ENCODE assay signal across 1 cellular context in the genomic region with DNA sequence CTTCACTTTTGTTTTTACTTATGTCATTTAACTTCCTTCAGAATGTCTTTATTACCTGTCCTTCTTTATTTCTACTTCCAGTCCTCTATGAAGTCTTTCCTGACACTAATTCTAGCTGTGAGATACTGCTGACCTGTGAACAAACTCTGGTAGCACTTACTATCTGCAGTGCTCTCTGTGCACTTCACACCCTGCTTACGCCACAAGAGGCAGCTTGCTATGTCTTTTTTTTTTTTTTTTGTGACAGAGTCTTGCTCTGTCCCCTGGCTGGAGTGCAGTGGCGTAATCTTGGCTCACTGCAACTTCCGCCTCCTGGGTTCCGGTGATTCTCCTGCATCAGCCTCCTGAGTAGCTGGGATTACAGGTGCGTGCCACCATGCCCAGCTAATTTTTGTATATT.
TF ChIP-seq lines count a peak whose summit lies in the region.

No MANE protein-coding gene starts in this region.

TF ChIP-seq in HepG2, 621 proteins besides CTCF, POLR2A, EP300 and RAD21 (continues in another document):
- TF ChIP-seq ZBTB21 (CRISPR knock-in tag; IDR thresholded peaks at IDR 0.05) (peak; percentile 81; the same call in 1 of the 2 replicates), YEATS2 (CRISPR knock-in tag; IDR thresholded peaks at IDR 0.05; ENCODE audit: borderline replicate concordance) (no peak), ZNF564 (CRISPR knock-in tag; IDR thresholded peaks at IDR 0.05) (0 out of 2 replicates have a peak, but pooled peaks have one; percentile 38), SAP130 (CRISPR knock-in tag; IDR thresholded peaks at IDR 0.05; ENCODE audit: low read depth) (peak; percentile 52), MEIS2 (CRISPR knock-in tag; IDR thresholded peaks at IDR 0.05) (no peak), ZNF501 (CRISPR knock-in tag; IDR thresholded peaks at IDR 0.05) (no peak), ZNF205 (CRISPR knock-in tag; IDR thresholded peaks at IDR 0.05) (no peak), HES4 (CRISPR knock-in tag; IDR thresholded peaks at IDR 0.05; ENCODE audit: borderline replicate concordance) (no peak), MXI1 (IDR thresholded peaks at IDR 0.05; ENCODE audit: borderline replicate concordance, low read depth, low read length) (no peak), GZF1 (CRISPR knock-in tag; IDR thresholded peaks at IDR 0.05) (no peak), ATM (IDR thresholded peaks at IDR 0.05; ENCODE audit: borderline replicate concordance) (no peak), ARNT2 (CRISPR knock-in tag; IDR thresholded peaks at IDR 0.05; ENCODE audit: low read depth) (no peak), RNF2 (conservative IDR thresholded peaks at IDR 0.05; ENCODE audit: low read depth) (no peak), DR1 (CRISPR knock-in tag; IDR thresholded peaks at IDR 0.05) (no peak), ZNF891 (CRISPR knock-in tag; IDR thresholded peaks at IDR 0.05) (no peak), MTF1 (CRISPR knock-in tag; IDR thresholded peaks at IDR 0.05) (no peak), KLF13 (CRISPR knock-in tag; IDR thresholded peaks at IDR 0.05) (no peak), NR2F2 (IDR thresholded peaks at IDR 0.05; ENCODE audit: borderline replicate concordance, low read depth) (no peak), ZNF577 (CRISPR knock-in tag; IDR thresholded peaks at IDR 0.05; ENCODE audit: borderline replicate concordance, low read depth) (no peak), ZNF781 (CRISPR knock-in tag; IDR thresholded peaks at IDR 0.05; ENCODE audit: borderline replicate concordance, not compliant biosample characterization) (peak; percentile 47), CEBPB (IDR thresholded peaks at IDR 0.05; ENCODE audit: borderline replicate concordance, low read depth, low read length) (peak; percentile 73; the same call in 1 of the 2 replicates), FOXC1 (CRISPR knock-in tag; IDR thresholded peaks at IDR 0.05; ENCODE audit: borderline replicate concordance) (no peak), ZFP62 (CRISPR knock-in tag; IDR thresholded peaks at IDR 0.05) (no peak)
- TF ChIP-seq, protein P1, sequence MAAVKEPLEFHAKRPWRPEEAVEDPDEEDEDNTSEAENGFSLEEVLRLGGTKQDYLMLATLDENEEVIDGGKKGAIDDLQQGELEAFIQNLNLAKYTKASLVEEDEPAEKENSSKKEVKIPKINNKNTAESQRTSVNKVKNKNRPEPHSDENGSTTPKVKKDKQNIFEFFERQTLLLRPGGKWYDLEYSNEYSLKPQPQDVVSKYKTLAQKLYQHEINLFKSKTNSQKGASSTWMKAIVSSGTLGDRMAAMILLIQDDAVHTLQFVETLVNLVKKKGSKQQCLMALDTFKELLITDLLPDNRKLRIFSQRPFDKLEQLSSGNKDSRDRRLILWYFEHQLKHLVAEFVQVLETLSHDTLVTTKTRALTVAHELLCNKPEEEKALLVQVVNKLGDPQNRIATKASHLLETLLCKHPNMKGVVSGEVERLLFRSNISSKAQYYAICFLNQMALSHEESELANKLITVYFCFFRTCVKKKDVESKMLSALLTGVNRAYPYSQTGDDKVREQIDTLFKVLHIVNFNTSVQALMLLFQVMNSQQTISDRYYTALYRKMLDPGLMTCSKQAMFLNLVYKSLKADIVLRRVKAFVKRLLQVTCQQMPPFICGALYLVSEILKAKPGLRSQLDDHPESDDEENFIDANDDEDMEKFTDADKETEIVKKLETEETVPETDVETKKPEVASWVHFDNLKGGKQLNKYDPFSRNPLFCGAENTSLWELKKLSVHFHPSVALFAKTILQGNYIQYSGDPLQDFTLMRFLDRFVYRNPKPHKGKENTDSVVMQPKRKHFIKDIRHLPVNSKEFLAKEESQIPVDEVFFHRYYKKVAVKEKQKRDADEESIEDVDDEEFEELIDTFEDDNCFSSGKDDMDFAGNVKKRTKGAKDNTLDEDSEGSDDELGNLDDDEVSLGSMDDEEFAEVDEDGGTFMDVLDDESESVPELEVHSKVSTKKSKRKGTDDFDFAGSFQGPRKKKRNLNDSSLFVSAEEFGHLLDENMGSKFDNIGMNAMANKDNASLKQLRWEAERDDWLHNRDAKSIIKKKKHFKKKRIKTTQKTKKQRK (IDR thresholded peaks at IDR 0.05; ENCODE audit: low read length) = no peak
- TF ChIP-seq, protein P2, sequence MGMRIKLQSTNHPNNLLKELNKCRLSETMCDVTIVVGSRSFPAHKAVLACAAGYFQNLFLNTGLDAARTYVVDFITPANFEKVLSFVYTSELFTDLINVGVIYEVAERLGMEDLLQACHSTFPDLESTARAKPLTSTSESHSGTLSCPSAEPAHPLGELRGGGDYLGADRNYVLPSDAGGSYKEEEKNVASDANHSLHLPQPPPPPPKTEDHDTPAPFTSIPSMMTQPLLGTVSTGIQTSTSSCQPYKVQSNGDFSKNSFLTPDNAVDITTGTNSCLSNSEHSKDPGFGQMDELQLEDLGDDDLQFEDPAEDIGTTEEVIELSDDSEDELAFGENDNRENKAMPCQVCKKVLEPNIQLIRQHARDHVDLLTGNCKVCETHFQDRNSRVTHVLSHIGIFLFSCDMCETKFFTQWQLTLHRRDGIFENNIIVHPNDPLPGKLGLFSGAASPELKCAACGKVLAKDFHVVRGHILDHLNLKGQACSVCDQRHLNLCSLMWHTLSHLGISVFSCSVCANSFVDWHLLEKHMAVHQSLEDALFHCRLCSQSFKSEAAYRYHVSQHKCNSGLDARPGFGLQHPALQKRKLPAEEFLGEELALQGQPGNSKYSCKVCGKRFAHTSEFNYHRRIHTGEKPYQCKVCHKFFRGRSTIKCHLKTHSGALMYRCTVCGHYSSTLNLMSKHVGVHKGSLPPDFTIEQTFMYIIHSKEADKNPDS (CRISPR knock-in tag; IDR thresholded peaks at IDR 0.05) = no peak
- TF ChIP-seq, protein P3, sequence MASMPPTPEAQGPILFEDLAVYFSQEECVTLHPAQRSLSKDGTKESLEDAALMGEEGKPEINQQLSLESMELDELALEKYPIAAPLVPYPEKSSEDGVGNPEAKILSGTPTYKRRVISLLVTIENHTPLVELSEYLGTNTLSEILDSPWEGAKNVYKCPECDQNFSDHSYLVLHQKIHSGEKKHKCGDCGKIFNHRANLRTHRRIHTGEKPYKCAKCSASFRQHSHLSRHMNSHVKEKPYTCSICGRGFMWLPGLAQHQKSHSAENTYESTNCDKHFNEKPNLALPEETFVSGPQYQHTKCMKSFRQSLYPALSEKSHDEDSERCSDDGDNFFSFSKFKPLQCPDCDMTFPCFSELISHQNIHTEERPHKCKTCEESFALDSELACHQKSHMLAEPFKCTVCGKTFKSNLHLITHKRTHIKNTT (CRISPR knock-in tag; IDR thresholded peaks at IDR 0.05) = no peak
- TF ChIP-seq, protein P4, sequence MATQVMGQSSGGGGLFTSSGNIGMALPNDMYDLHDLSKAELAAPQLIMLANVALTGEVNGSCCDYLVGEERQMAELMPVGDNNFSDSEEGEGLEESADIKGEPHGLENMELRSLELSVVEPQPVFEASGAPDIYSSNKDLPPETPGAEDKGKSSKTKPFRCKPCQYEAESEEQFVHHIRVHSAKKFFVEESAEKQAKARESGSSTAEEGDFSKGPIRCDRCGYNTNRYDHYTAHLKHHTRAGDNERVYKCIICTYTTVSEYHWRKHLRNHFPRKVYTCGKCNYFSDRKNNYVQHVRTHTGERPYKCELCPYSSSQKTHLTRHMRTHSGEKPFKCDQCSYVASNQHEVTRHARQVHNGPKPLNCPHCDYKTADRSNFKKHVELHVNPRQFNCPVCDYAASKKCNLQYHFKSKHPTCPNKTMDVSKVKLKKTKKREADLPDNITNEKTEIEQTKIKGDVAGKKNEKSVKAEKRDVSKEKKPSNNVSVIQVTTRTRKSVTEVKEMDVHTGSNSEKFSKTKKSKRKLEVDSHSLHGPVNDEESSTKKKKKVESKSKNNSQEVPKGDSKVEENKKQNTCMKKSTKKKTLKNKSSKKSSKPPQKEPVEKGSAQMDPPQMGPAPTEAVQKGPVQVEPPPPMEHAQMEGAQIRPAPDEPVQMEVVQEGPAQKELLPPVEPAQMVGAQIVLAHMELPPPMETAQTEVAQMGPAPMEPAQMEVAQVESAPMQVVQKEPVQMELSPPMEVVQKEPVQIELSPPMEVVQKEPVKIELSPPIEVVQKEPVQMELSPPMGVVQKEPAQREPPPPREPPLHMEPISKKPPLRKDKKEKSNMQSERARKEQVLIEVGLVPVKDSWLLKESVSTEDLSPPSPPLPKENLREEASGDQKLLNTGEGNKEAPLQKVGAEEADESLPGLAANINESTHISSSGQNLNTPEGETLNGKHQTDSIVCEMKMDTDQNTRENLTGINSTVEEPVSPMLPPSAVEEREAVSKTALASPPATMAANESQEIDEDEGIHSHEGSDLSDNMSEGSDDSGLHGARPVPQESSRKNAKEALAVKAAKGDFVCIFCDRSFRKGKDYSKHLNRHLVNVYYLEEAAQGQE (IDR thresholded peaks at IDR 0.05; ENCODE audit: borderline replicate concordance in 1 of 2, low read depth in 1 of 2, low read length in 2 of 2) = no peak
- TF ChIP-seq, protein P5, sequence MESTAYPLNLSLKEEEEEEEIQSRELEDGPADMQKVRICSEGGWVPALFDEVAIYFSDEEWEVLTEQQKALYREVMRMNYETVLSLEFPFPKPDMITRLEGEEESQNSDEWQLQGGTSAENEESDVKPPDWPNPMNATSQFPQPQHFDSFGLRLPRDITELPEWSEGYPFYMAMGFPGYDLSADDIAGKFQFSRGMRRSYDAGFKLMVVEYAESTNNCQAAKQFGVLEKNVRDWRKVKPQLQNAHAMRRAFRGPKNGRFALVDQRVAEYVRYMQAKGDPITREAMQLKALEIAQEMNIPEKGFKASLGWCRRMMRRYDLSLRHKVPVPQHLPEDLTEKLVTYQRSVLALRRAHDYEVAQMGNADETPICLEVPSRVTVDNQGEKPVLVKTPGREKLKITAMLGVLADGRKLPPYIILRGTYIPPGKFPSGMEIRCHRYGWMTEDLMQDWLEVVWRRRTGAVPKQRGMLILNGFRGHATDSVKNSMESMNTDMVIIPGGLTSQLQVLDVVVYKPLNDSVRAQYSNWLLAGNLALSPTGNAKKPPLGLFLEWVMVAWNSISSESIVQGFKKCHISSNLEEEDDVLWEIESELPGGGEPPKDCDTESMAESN (CRISPR knock-in tag; conservative IDR thresholded peaks at IDR 0.05) = no peak
- TF ChIP-seq, protein P6, sequence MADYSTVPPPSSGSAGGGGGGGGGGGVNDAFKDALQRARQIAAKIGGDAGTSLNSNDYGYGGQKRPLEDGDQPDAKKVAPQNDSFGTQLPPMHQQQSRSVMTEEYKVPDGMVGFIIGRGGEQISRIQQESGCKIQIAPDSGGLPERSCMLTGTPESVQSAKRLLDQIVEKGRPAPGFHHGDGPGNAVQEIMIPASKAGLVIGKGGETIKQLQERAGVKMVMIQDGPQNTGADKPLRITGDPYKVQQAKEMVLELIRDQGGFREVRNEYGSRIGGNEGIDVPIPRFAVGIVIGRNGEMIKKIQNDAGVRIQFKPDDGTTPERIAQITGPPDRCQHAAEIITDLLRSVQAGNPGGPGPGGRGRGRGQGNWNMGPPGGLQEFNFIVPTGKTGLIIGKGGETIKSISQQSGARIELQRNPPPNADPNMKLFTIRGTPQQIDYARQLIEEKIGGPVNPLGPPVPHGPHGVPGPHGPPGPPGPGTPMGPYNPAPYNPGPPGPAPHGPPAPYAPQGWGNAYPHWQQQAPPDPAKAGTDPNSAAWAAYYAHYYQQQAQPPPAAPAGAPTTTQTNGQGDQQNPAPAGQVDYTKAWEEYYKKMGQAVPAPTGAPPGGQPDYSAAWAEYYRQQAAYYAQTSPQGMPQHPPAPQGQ (CRISPR knock-in tag; IDR thresholded peaks at IDR 0.05; ENCODE audit: borderline replicate concordance) = no peak
- TF ChIP-seq, protein P7, sequence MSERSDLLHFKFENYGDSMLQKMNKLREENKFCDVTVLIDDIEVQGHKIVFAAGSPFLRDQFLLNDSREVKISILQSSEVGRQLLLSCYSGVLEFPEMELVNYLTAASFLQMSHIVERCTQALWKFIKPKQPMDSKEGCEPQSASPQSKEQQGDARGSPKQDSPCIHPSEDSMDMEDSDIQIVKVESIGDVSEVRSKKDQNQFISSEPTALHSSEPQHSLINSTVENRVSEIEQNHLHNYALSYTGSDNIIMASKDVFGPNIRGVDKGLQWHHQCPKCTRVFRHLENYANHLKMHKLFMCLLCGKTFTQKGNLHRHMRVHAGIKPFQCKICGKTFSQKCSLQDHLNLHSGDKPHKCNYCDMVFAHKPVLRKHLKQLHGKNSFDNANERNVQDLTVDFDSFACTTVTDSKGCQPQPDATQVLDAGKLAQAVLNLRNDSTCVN (CRISPR knock-in tag; IDR thresholded peaks at IDR 0.05; ENCODE audit: borderline replicate concordance) = no peak
- TF ChIP-seq, protein P8, sequence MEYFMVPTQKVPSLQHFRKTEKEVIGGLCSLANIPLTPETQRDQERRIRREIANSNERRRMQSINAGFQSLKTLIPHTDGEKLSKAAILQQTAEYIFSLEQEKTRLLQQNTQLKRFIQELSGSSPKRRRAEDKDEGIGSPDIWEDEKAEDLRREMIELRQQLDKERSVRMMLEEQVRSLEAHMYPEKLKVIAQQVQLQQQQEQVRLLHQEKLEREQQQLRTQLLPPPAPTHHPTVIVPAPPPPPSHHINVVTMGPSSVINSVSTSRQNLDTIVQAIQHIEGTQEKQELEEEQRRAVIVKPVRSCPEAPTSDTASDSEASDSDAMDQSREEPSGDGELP (IDR thresholded peaks at IDR 0.05; ENCODE audit: borderline replicate concordance, low read depth) = no peak
- TF ChIP-seq, protein P9, sequence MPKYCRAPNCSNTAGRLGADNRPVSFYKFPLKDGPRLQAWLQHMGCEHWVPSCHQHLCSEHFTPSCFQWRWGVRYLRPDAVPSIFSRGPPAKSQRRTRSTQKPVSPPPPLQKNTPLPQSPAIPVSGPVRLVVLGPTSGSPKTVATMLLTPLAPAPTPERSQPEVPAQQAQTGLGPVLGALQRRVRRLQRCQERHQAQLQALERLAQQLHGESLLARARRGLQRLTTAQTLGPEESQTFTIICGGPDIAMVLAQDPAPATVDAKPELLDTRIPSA (CRISPR knock-in tag; IDR thresholded peaks at IDR 0.05; ENCODE audit: borderline replicate concordance) = no peak
- TF ChIP-seq, protein P10, sequence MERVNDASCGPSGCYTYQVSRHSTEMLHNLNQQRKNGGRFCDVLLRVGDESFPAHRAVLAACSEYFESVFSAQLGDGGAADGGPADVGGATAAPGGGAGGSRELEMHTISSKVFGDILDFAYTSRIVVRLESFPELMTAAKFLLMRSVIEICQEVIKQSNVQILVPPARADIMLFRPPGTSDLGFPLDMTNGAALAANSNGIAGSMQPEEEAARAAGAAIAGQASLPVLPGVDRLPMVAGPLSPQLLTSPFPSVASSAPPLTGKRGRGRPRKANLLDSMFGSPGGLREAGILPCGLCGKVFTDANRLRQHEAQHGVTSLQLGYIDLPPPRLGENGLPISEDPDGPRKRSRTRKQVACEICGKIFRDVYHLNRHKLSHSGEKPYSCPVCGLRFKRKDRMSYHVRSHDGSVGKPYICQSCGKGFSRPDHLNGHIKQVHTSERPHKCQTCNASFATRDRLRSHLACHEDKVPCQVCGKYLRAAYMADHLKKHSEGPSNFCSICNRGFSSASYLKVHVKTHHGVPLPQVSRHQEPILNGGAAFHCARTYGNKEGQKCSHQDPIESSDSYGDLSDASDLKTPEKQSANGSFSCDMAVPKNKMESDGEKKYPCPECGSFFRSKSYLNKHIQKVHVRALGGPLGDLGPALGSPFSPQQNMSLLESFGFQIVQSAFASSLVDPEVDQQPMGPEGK (CRISPR knock-in tag; IDR thresholded peaks at IDR 0.05) = no peak
- TF ChIP-seq, protein P11, sequence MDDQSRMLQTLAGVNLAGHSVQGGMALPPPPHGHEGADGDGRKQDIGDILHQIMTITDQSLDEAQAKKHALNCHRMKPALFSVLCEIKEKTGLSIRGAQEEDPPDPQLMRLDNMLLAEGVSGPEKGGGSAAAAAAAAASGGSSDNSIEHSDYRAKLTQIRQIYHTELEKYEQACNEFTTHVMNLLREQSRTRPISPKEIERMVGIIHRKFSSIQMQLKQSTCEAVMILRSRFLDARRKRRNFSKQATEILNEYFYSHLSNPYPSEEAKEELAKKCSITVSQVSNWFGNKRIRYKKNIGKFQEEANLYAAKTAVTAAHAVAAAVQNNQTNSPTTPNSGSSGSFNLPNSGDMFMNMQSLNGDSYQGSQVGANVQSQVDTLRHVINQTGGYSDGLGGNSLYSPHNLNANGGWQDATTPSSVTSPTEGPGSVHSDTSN (CRISPR knock-in tag; IDR thresholded peaks at IDR 0.05; ENCODE audit: borderline replicate concordance) = no peak
